ENCODE assay signal across 8 cellular contexts in genomic region chr7:128387663-128388485, GRCh38. TPM values are rescaled to one million over a fixed set of nuclear protein-coding genes. Genes with fewer than 3 reads are reported as not detected.
DNase-seq lines count a peak whose midpoint lies in the region; ATAC-seq and TF ChIP-seq lines count a peak whose summit lies in the region.

No MANE protein-coding gene starts in this region.

- H3K27ac ChIP-seq in heart left ventricle: no peak overlapping the region

- H3K36me3 Mint-ChIP-seq in Calu3 (ENCODE audit: insufficient read depth, unreplicated experiment): no peaks in the 10 kb centered on the region

- DNase-seq in Calu3 (peak; percentile 80), MG63 (peak; percentile 55), SKM-1 treated with dmso at 0.1 percent for 144 hours (lab: John Stamatoyannopoulos, UW; ENCODE audit: unreplicated experiment) (peak; percentile 79), heart left ventricle (peak; percentile 78 to 86 (median 82)), renal cortical epithelial cell (ENCODE audit: low read depth) (peak; percentile 25)
- peak; percentile 56 for DNase-seq in activated naive CD8-positive, alpha-beta T cell treated with anti-CD3 and anti-CD28 coated beads, Interleukin-2, amount 50 U/mL, for 16 hours (ENCODE audit: low read depth, low spot score)

- H3K9me3 ChIP-seq in MG63: no peaks in the 10 kb centered on the region
- H3K9me3 ChIP-seq in heart left ventricle: no peaks in the 10 kb centered on the region

- H3K36me3 ChIP-seq in MG63: no peaks in the 10 kb centered on the region
- H3K36me3 ChIP-seq in heart left ventricle: peaks cover 0 to 19% (median 0%) of the 10 kb centered on the region in 9 donors

- no peaks in the 10 kb centered on the region for H3K4me1 Mint-ChIP-seq in Calu3 (ENCODE audit: low read depth, unreplicated experiment)

- H3K9me3 Mint-ChIP-seq in Calu3 (ENCODE audit: low read depth, unreplicated experiment): no peaks in the 10 kb centered on the region

- WGBS in heart left ventricle, 4 donors: 8 to 10% (median 9%) methylated on average over 17 of the region's 17 CpGs

- no peak overlapping the region for H3K27ac Mint-ChIP-seq in Calu3 (ENCODE audit: unreplicated experiment)

- no peak overlapping the region for H3K4me3 Mint-ChIP-seq in Calu3 (ENCODE audit: low read depth, unreplicated experiment)

- H3K27me3 ChIP-seq in MG63: no peaks in the 10 kb centered on the region; the same call in 1 of the 2 replicates
- peaks cover 0 to 3% (median 0%) of the 10 kb centered on the region in 9 donors for H3K27me3 ChIP-seq in heart left ventricle

- ATAC-seq in GM21447 (IDR thresholded peaks at IDR 0.05; ENCODE audit: unreplicated experiment) (peak; percentile 66), heart left ventricle (peak; percentile 60 to 90 (median 85)), GM19467 (IDR thresholded peaks at IDR 0.05; ENCODE audit: unreplicated experiment) (no peak)

- peak; percentile 78 for TF ChIP-seq CTCF in Calu3 (IDR thresholded peaks at IDR 0.05; ENCODE audit: unreplicated experiment)
- peak; percentile 79 to 91 (median 86) for TF ChIP-seq CTCF in heart left ventricle (IDR thresholded peaks at IDR 0.05)

- no TSS peak for BruUV-seq in Calu3 (replicated peaks; lab: Mats Ljungman, UMichigan)

- intact Hi-C loops in Calu3 (cut with micrococcal nuclease; ENCODE audit: unreplicated experiment): loop anchor here (1.0 kb wide), 1 partner anchor 41 kb away; no protein-coding TSS in a partner anchor
- intact Hi-C loops in heart left ventricle (cut with DNase I): loop anchor here (1.0 to 2.0 kb wide), 3 partner anchors 37 to 41 kb away; no protein-coding TSS in a partner anchor

- H3K4me3 ChIP-seq in MG63 (no peak overlapping the region), heart left ventricle (peak overlapping the region in 3 of 12 donors; percentile 14 to 24 (median 19))

- CTCF ChIA-PET in Calu3 (lab: Charles Lee): interaction anchor here (0.6 to 2.7 kb wide), 5 partner anchors 10 to 47 kb away, joined by 3 to 60 read pairs (median 4); partner anchors contain the start of gene RBM28

- no peak for TF ChIP-seq POLR2A in heart left ventricle (IDR thresholded peaks at IDR 0.05)

- peaks cover 28% of the 10 kb centered on the region for H3K27me3 Mint-ChIP-seq in Calu3 (ENCODE audit: unreplicated experiment)

- peaks cover 0 to 13% (median 5%) of the 10 kb centered on the region in 12 donors for H3K4me1 ChIP-seq in heart left ventricle

RNA-seq across cellular contexts. Expression of gene IMPDH1, which starts 21.9 kb away (rescaled TPM):
- 57.1 and 57.3 TPM in 2 replicates for total RNA-seq in Calu3 (2022)
- 42.1 and 67.6 TPM in 2 replicates for total RNA-seq in MG63 (2014; rRNA removed; shearing (Covaris generic); ENCODE audit: low replicate concordance)
- total RNA-seq in heart left ventricle: 10 to 100 TPM; 12.3 to 65.3 (median 25.7) TPM
- 10 to 100 TPM; 16.6 to 23.6 TPM for polyA plus RNA-seq in heart left ventricle
- total RNA-seq in renal cortical epithelial cell: 36.8 and 40.1 TPM in 2 replicates

RNA-seq across cellular contexts. Expression of gene PRRT4, which starts 26.4 kb away (rescaled TPM):
- 0.15 TPM in 1 of 2 replicates, not detected in the other for total RNA-seq in Calu3 (2022)
- total RNA-seq in MG63 (2014; rRNA removed; shearing (Covaris generic); ENCODE audit: low replicate concordance): not detected in 2 replicates
- total RNA-seq in heart left ventricle: 1 to 10 TPM in 8 of 9 donors, under 1 TPM in 1; 0.31 to 3.1 (median 1.9) TPM
- polyA plus RNA-seq in heart left ventricle: 1 to 10 TPM in 1 of 2 donors, under 1 TPM in 1; 0.51 to 2.7 TPM
- 0.17 TPM in 1 of 2 replicates, not detected in the other for total RNA-seq in renal cortical epithelial cell

RNA-seq across cellular contexts. Expression of gene RBM28, which starts 44.2 kb away (rescaled TPM):
- total RNA-seq in Calu3 (2022): 49.3 and 49.9 TPM in 2 replicates
- 10.0 and 13.2 TPM in 2 replicates for total RNA-seq in MG63 (2014; rRNA removed; shearing (Covaris generic); ENCODE audit: low replicate concordance)
- 10 to 100 TPM; 12.0 to 29.0 (median 25.3) TPM for total RNA-seq in heart left ventricle
- polyA plus RNA-seq in heart left ventricle: 10 to 100 TPM; 21.7 to 40.2 TPM
- 13.4 and 22.0 TPM in 2 replicates for total RNA-seq in renal cortical epithelial cell

Comparison
In these comparisons a context has a peak if more than half of its experiments do, and no peak if none do; other contexts are left out.
1. DNase-seq: peak in every context shown above with its lines; median percentile 82 in heart left ventricle; 80 in Calu3; 79 in SKM-1 treated with dmso at 0.1 percent for 144 hours; 56 in activated naive CD8-positive, alpha-beta T cell treated with anti-CD3 and anti-CD28 coated beads, Interleukin-2, amount 50 U/mL, for 16 hours; 55 in MG63; 25 in renal cortical epithelial cell.